Comparison of ENCODE assay signal across 8 cellular contexts in the genomic region with DNA sequence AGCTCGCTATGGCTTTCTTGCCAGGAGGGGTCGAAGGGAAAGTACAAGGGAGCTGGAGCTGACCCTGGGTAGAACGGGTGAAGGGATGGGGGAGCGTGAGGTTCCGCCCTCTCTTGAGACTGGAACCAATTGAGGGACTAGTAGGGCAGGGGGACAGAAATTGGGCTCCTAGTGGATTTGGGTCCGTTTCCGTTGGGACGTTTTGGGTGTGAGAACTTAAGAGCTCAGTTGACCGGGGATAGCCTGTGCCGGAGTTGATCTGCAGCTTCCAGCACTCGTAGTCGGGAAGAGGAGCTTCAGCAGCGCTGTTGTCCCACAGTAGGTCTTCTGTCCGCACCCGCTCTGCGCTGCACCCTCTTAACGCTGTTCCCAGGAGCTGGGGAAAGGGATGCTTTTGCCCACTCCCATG. TPM values are rescaled to one million over a fixed set of nuclear protein-coding genes. Genes with fewer than 3 reads are reported as not detected.
DNase-seq lines count a peak whose midpoint lies in the region; ATAC-seq and TF ChIP-seq lines count a peak whose summit lies in the region.

No MANE protein-coding gene starts in this region.

- peak overlapping the region; percentile 85 for H3K4me3 Mint-ChIP-seq in central memory CD8-positive, alpha-beta T cell

- H3K4me1 ChIP-seq in PC-9 (replicated peaks; ENCODE audit: insufficient read depth): peaks cover 11% of the 10 kb centered on the region

- peaks cover 41% of the 10 kb centered on the region for H3K4me1 Mint-ChIP-seq in central memory CD8-positive, alpha-beta T cell

- H3K27ac ChIP-seq in PC-9 (no peak overlapping the region), layer of hippocampus (ENCODE audit: low read depth, low read length) (peak overlapping the region; percentile 80)

- no TSS peak for BruUV-seq in PC-9 (replicated peaks; lab: Mats Ljungman, UMichigan)

- in situ Hi-C loops in Caki2 (cut with HindIII; ENCODE audit: low pct_unique_long_range_greater_than_20kb, low sequenced_read_pairs): no loop called here

- H3K4me3 ChIP-seq in H7 (ENCODE audit: insufficient read depth, low read depth, low read length) (peak overlapping the region; percentile 77), PC-9 (peak overlapping the region; percentile 88)

- ATAC-seq in central memory CD8-positive, alpha-beta T cell (replicated peaks; ENCODE audit: extremely low read depth, poor library complexity, severe bottlenecking): peak; percentile 30
- no peak for ATAC-seq in GM19397 (IDR thresholded peaks at IDR 0.05; ENCODE audit: unreplicated experiment)

- H3K9me3 ChIP-seq in PC-9 (ENCODE audit: insufficient read depth, low read depth): no peaks in the 10 kb centered on the region

- CTCF ChIA-PET in PC-9 (lab: Charles Lee): interaction anchor here (0.5 to 2.5 kb wide), 8 partner anchors 14 to 109 kb away, joined by 3 to 7 read pairs (median 4); no protein-coding TSS in a partner anchor

- peaks cover 3% of the 10 kb centered on the region for H3K36me3 ChIP-seq in H7 (replicated peaks; ENCODE audit: control insufficient read depth, insufficient read depth, low read length)
- no peaks in the 10 kb centered on the region for H3K36me3 ChIP-seq in PC-9 (ENCODE audit: low read depth)

- peaks cover 57% of the 10 kb centered on the region for H3K27me3 ChIP-seq in H7 (ENCODE audit: control insufficient read depth, insufficient read depth, low read length)
- no peaks in the 10 kb centered on the region for H3K27me3 ChIP-seq in PC-9 (ENCODE audit: insufficient read depth, low read depth)
- no peaks in the 10 kb centered on the region for H3K27me3 ChIP-seq in layer of hippocampus (ENCODE audit: control insufficient read depth, insufficient read depth, low read length)

- intact Hi-C loops in PC-9 (cut with micrococcal nuclease; ENCODE audit: unreplicated experiment): loop anchor here (1.0 to 5.0 kb wide), 3 partner anchors 17 to 58 kb away; a partner anchor contains a TSS

- peak overlapping the region; percentile 96 for H2AFZ ChIP-seq in PC-9

- DNase-seq in Caki2 (ENCODE audit: low read depth) (peak; percentile 19), H7 (peak; percentile 78), PC-9 (no peak), D341Med (ENCODE audit: low spot score) (no peak)
- no peak for DNase-seq in central memory CD8-positive, alpha-beta T cell (ENCODE audit: low spot score in 2 of 2)
- peak; percentile 31 for DNase-seq in stimulated activated naive CD4-positive, alpha-beta T cell treated with Interleukin-2 at 50 U/mL for 16 hours (lab: John Stamatoyannopoulos, UW)

- H3K9me2 ChIP-seq in PC-9 (ENCODE audit: insufficient read depth): no peaks in the 10 kb centered on the region

- peaks cover 30% of the 10 kb centered on the region for H3K79me2 ChIP-seq in PC-9 (ENCODE audit: low read depth)

- H3K27ac Mint-ChIP-seq in central memory CD8-positive, alpha-beta T cell (ENCODE audit: low read depth): peak overlapping the region; percentile 96

- H3K9me3 Mint-ChIP-seq in central memory CD8-positive, alpha-beta T cell: no peaks in the 10 kb centered on the region

- peaks cover 26% of the 10 kb centered on the region for H3K36me3 Mint-ChIP-seq in central memory CD8-positive, alpha-beta T cell (ENCODE audit: insufficient read depth)

- H3K27me3 Mint-ChIP-seq in central memory CD8-positive, alpha-beta T cell: no peaks in the 10 kb centered on the region

- H3K4me2 ChIP-seq in PC-9: peak overlapping the region; percentile 97

- H3F3A ChIP-seq in PC-9 (ENCODE audit: insufficient read depth, low read depth): no peaks in the 10 kb centered on the region; the same call in 1 of the 2 replicates

- no peak for TF ChIP-seq CTCF in PC-9 (conservative IDR thresholded peaks at IDR 0.05)

- POLR2A ChIA-PET in PC-9 (lab: Charles Lee; ENCODE audit: unreplicated experiment): interaction anchor here (0.6 to 0.7 kb wide), 4 partner anchors 13 to 386 kb away, joined by 3 to 24 read pairs (median 4); a partner anchor contains a TSS

- H4K20me1 ChIP-seq in PC-9 (ENCODE audit: insufficient read depth): no peaks in the 10 kb centered on the region

RNA-seq across cellular contexts. Expression of a gene that starts 0.5 kb away (rescaled TPM):
- 16.6 and 27.1 TPM in 2 replicates for total RNA-seq in Caki2 (2014; rRNA removed; shearing (Covaris generic); ENCODE audit: low replicate concordance)
- total RNA-seq in H7 (2014; rRNA removed; shearing (Covaris generic)): 5.5 and 6.8 TPM in 2 replicates
- total RNA-seq in PC-9 (2021): 62.3 and 65.1 TPM in 2 replicates

RNA-seq across cellular contexts. Expression of a gene that starts 0.7 kb away (rescaled TPM):
- total RNA-seq in Caki2 (2014; rRNA removed; shearing (Covaris generic); ENCODE audit: low replicate concordance): 0.71 and 6.5 TPM in 2 replicates
- total RNA-seq in H7 (2014; rRNA removed; shearing (Covaris generic)): 8.1 and 12.0 TPM in 2 replicates
- total RNA-seq in PC-9 (2021): 181 and 224 TPM in 2 replicates

RNA-seq across cellular contexts. Expression of a gene that starts 2.8 kb away (rescaled TPM):
- total RNA-seq in Caki2 (2014; rRNA removed; shearing (Covaris generic); ENCODE audit: low replicate concordance): 0.29 TPM in 1 of 2 replicates, not detected in the other
- 0.37 TPM in 1 of 2 replicates, not detected in the other for total RNA-seq in H7 (2014; rRNA removed; shearing (Covaris generic))
- total RNA-seq in PC-9 (2021): 9.5 and 13.8 TPM in 2 replicates

RNA-seq across cellular contexts. Expression of a gene that starts 16.4 kb away (rescaled TPM):
- 2.0 and 2.6 TPM in 2 replicates for total RNA-seq in Caki2 (2014; rRNA removed; shearing (Covaris generic); ENCODE audit: low replicate concordance)
- 0.17 and 2.0 TPM in 2 replicates for total RNA-seq in H7 (2014; rRNA removed; shearing (Covaris generic))
- total RNA-seq in PC-9 (2021): 3.1 and 4.2 TPM in 2 replicates

RNA-seq across cellular contexts. Expression of a gene that starts 43.9 kb away (rescaled TPM):
- 21.3 and 23.8 TPM in 2 replicates for total RNA-seq in Caki2 (2014; rRNA removed; shearing (Covaris generic); ENCODE audit: low replicate concordance)
- 30.1 TPM in 2 replicates for total RNA-seq in H7 (2014; rRNA removed; shearing (Covaris generic))
- total RNA-seq in PC-9 (2021): 197 and 219 TPM in 2 replicates

Comparison
In these comparisons a context has a peak if more than half of its experiments do, and no peak if none do; other contexts are left out.
1. DNase-seq: peak in Caki2 (single experiment), H7 (single experiment) and stimulated activated naive CD4-positive, alpha-beta T cell treated with Interleukin-2 at 50 U/mL for 16 hours (single experiment); none in PC-9 (0 of 2), central memory CD8-positive, alpha-beta T cell (0 of 2) and D341Med (single experiment).
2. RNA of a gene that starts 0.7 kb away (total RNA-seq): 181 to 224 TPM in PC-9; 8.1 to 12.0 TPM in H7 and 0.71 to 6.5 TPM in Caki2; every median in the first group is over 10 times any median in the second.